ENCODE assay signal across 9 cellular contexts in genomic region chr16:65070831-65071230, GRCh38. TPM values are rescaled to one million over a fixed set of nuclear protein-coding genes. Genes with fewer than 3 reads are reported as not detected.
DNase-seq lines count a peak whose midpoint lies in the region; ATAC-seq and TF ChIP-seq lines count a peak whose summit lies in the region.
"Had no signal": no experiment of that assay in that cellular context is flagged by ENCODE, and none has a peak within 500 bp of the region (broad histone marks: within the 10 kb centered on the region; RNA-seq: fewer than 3 reads in every experiment).

No MANE protein-coding gene starts in this region.

- peak; percentile 92 for ATAC-seq in RWPE2 (ENCODE audit: low read depth)
- ATAC-seq in HG02763 (IDR thresholded peaks at IDR 0.05; ENCODE audit: unreplicated experiment) = no peak
- ATAC-seq in HG03175 (IDR thresholded peaks at IDR 0.05; ENCODE audit: unreplicated experiment) = no peak

- H3K27me3 ChIP-seq in BJ (ENCODE audit: control insufficient read depth, insufficient read depth, low read length) = no peaks in the 10 kb centered on the region
- no peaks in the 10 kb centered on the region for H3K27me3 ChIP-seq in RWPE2 (ENCODE audit: insufficient read depth, poor library complexity, severe bottlenecking)

- DNase-seq in BJ (ENCODE audit: low read depth) (peak; percentile 84), RWPE2 (ENCODE audit: low spot score) (peak; percentile 76), fibroblast of the aortic adventitia (ENCODE audit: low read depth) (peak; percentile 95), non-pigmented ciliary epithelial cell (ENCODE audit: low read depth) (peak; percentile 96), cerebellar nuclear complex (lab: John Stamatoyannopoulos, UW) (no peak), NCI-H1436 treated with DMSO at 0.1 percent for 48 hours (lab: John Stamatoyannopoulos, UW) (no peak)

- H3K36me3 ChIP-seq in BJ (ENCODE audit: control insufficient read depth, insufficient read depth, low read length) = peaks cover 7% of the 10 kb centered on the region
- no peaks in the 10 kb centered on the region for H3K36me3 ChIP-seq in RWPE2 (ENCODE audit: low read depth)

- POLR2A ChIA-PET in BJ (lab: Charles Lee) = no interaction called here

- H3K4me1 ChIP-seq in RWPE2 (ENCODE audit: insufficient read depth, poor library complexity, severe bottlenecking) = peaks cover 30% of the 10 kb centered on the region
- H3K4me1 ChIP-seq: parathyroid adenoma had no signal

- CTCF ChIA-PET in BJ (lab: Yijun Ruan, JAX) = no interaction called here

- TF ChIP-seq CTCF in BJ (IDR thresholded peaks at IDR 0.05; ENCODE audit: insufficient read depth, low read depth, low read length) = no peak
- no peak for TF ChIP-seq CTCF in RWPE2 (IDR thresholded peaks at IDR 0.05; ENCODE audit: poor library complexity, severe bottlenecking)
- no peak for TF ChIP-seq CTCF in fibroblast of the aortic adventitia (IDR thresholded peaks at IDR 0.05; ENCODE audit: insufficient read depth, low read length)

- peak overlapping the region; percentile 57 for H3K27ac ChIP-seq in RWPE2 (ENCODE audit: poor library complexity, severe bottlenecking)
- H3K27ac ChIP-seq: parathyroid adenoma had no signal

- H3K4me3 ChIP-seq in BJ (ENCODE audit: low read depth, low read length) (no peak overlapping the region), RWPE2 (ENCODE audit: severe bottlenecking) (no peak overlapping the region), fibroblast of the aortic adventitia (ENCODE audit: low read depth, low read length) (peak overlapping the region; percentile 4)

- no peaks in the 10 kb centered on the region for H3K9me3 ChIP-seq in RWPE2 (ENCODE audit: severe bottlenecking)

RNA-seq across cellular contexts. Expression of gene CDH11, which starts 51.0 kb away (rescaled TPM):
- 498 and 589 TPM in 2 replicates for polyA plus RNA-seq in BJ (2011; rRNA removed)
- 706 and 777 TPM in 2 replicates for polyA minus RNA-seq in BJ (2011; rRNA and poly(A)+ RNA removed)
- 397 and 695 TPM in 2 replicates for total RNA-seq in fibroblast of the aortic adventitia (ENCODE audit: low replicate concordance)

Comparison
In these comparisons a context has a peak if more than half of its experiments do, and no peak if none do; other contexts are left out.
1. DNase-seq: peak in BJ (single experiment), RWPE2 (single experiment), fibroblast of the aortic adventitia (single experiment) and non-pigmented ciliary epithelial cell (single experiment); none in cerebellar nuclear complex (0 of 2) and NCI-H1436 treated with DMSO at 0.1 percent for 48 hours (single experiment).